In genomic region chr11:101993172-101993571, GRCh38 we compare ENCODE assay signal across 1 cellular context.
TF ChIP-seq lines count a peak whose summit lies in the region.

No MANE protein-coding gene starts in this region.

TF ChIP-seq in HepG2, 621 proteins besides CTCF, POLR2A, EP300 and RAD21 (continued from another document):
- TF ChIP-seq TCF7 (IDR thresholded peaks at IDR 0.05; ENCODE audit: low read depth) (0 out of 2 replicates have a peak, but pooled peaks have one; percentile 39), NFKB2 (CRISPR knock-in tag; IDR thresholded peaks at IDR 0.05; ENCODE audit: borderline replicate concordance) (no peak), ZNF230 (CRISPR knock-in tag; IDR thresholded peaks at IDR 0.05) (no peak), ZNF569 (CRISPR knock-in tag; IDR thresholded peaks at IDR 0.05; ENCODE audit: borderline replicate concordance) (no peak), POGZ (CRISPR knock-in tag; IDR thresholded peaks at IDR 0.05) (peak; percentile 62; the same call in 1 of the 2 replicates), MAFK (conservative IDR thresholded peaks at IDR 0.05 in 1 of 2, IDR thresholded peaks at IDR 0.05 in 1 of 2; ENCODE audit: low read length in 2 of 2) (no peak), HMG20A (CRISPR knock-in tag; IDR thresholded peaks at IDR 0.05; ENCODE audit: borderline replicate concordance) (0 out of 2 replicates have a peak, but pooled peaks have one; percentile 27), ZNF12 (CRISPR knock-in tag; IDR thresholded peaks at IDR 0.05) (no peak), ZNF672 (CRISPR knock-in tag; IDR thresholded peaks at IDR 0.05) (no peak), ZNF232 (CRISPR knock-in tag; IDR thresholded peaks at IDR 0.05; ENCODE audit: borderline replicate concordance) (no peak), PITX1 (CRISPR knock-in tag; IDR thresholded peaks at IDR 0.05) (no peak), ZNF362 (CRISPR knock-in tag; IDR thresholded peaks at IDR 0.05; ENCODE audit: borderline replicate concordance) (no peak), ZNF260 (CRISPR knock-in tag; IDR thresholded peaks at IDR 0.05; ENCODE audit: borderline replicate concordance, low read depth) (peak; percentile 85; the same call in 1 of the 2 replicates), FOXK1 (CRISPR knock-in tag; IDR thresholded peaks at IDR 0.05; ENCODE audit: borderline replicate concordance, low read depth) (no peak), NCOR1 (IDR thresholded peaks at IDR 0.05; ENCODE audit: borderline replicate concordance, low read length) (no peak), ZNF883 (CRISPR knock-in tag; IDR thresholded peaks at IDR 0.05; ENCODE audit: not compliant biosample characterization) (no peak), ZBTB21 (CRISPR knock-in tag; IDR thresholded peaks at IDR 0.05) (no peak), POLR2G (IDR thresholded peaks at IDR 0.05; ENCODE audit: low read depth, low read length) (no peak), E2F2 (CRISPR knock-in tag; IDR thresholded peaks at IDR 0.05; ENCODE audit: borderline replicate concordance) (no peak), ELF3 (CRISPR knock-in tag; IDR thresholded peaks at IDR 0.05) (no peak), ZNF3 (CRISPR knock-in tag; IDR thresholded peaks at IDR 0.05) (no peak), HOXA3 (CRISPR knock-in tag; IDR thresholded peaks at IDR 0.05) (no peak), ZNF563 (CRISPR knock-in tag; IDR thresholded peaks at IDR 0.05) (no peak), NR2C2 (CRISPR knock-in tag; IDR thresholded peaks at IDR 0.05; ENCODE audit: borderline replicate concordance) (no peak), SMC3 (IDR thresholded peaks at IDR 0.05; ENCODE audit: low read length) (no peak), AKAP8 (CRISPR knock-in tag; IDR thresholded peaks at IDR 0.05) (no peak), KAT2B (IDR thresholded peaks at IDR 0.05; ENCODE audit: borderline replicate concordance, low read depth, low read length) (no peak), ZNF878 (CRISPR knock-in tag; IDR thresholded peaks at IDR 0.05) (no peak), ZNF609 (CRISPR knock-in tag; IDR thresholded peaks at IDR 0.05; ENCODE audit: borderline replicate concordance) (no peak), ZMAT5 (CRISPR knock-in tag; IDR thresholded peaks at IDR 0.05; ENCODE audit: borderline replicate concordance, low read depth) (no peak), TOE1 (CRISPR knock-in tag; IDR thresholded peaks at IDR 0.05) (no peak)
- TF ChIP-seq, protein P1, sequence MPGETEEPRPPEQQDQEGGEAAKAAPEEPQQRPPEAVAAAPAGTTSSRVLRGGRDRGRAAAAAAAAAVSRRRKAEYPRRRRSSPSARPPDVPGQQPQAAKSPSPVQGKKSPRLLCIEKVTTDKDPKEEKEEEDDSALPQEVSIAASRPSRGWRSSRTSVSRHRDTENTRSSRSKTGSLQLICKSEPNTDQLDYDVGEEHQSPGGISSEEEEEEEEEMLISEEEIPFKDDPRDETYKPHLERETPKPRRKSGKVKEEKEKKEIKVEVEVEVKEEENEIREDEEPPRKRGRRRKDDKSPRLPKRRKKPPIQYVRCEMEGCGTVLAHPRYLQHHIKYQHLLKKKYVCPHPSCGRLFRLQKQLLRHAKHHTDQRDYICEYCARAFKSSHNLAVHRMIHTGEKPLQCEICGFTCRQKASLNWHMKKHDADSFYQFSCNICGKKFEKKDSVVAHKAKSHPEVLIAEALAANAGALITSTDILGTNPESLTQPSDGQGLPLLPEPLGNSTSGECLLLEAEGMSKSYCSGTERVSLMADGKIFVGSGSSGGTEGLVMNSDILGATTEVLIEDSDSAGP (CRISPR knock-in tag; IDR thresholded peaks at IDR 0.05; ENCODE audit: borderline replicate concordance): no peak
- TF ChIP-seq, protein P2, sequence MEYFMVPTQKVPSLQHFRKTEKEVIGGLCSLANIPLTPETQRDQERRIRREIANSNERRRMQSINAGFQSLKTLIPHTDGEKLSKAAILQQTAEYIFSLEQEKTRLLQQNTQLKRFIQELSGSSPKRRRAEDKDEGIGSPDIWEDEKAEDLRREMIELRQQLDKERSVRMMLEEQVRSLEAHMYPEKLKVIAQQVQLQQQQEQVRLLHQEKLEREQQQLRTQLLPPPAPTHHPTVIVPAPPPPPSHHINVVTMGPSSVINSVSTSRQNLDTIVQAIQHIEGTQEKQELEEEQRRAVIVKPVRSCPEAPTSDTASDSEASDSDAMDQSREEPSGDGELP (IDR thresholded peaks at IDR 0.05; ENCODE audit: borderline replicate concordance, low read depth): no peak
- TF ChIP-seq, protein P3, sequence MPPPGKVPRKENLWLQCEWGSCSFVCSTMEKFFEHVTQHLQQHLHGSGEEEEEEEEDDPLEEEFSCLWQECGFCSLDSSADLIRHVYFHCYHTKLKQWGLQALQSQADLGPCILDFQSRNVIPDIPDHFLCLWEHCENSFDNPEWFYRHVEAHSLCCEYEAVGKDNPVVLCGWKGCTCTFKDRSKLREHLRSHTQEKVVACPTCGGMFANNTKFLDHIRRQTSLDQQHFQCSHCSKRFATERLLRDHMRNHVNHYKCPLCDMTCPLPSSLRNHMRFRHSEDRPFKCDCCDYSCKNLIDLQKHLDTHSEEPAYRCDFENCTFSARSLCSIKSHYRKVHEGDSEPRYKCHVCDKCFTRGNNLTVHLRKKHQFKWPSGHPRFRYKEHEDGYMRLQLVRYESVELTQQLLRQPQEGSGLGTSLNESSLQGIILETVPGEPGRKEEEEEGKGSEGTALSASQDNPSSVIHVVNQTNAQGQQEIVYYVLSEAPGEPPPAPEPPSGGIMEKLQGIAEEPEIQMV (CRISPR knock-in tag; IDR thresholded peaks at IDR 0.05; ENCODE audit: low read depth): no peak
- TF ChIP-seq, protein P4, sequence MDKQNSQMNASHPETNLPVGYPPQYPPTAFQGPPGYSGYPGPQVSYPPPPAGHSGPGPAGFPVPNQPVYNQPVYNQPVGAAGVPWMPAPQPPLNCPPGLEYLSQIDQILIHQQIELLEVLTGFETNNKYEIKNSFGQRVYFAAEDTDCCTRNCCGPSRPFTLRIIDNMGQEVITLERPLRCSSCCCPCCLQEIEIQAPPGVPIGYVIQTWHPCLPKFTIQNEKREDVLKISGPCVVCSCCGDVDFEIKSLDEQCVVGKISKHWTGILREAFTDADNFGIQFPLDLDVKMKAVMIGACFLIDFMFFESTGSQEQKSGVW (CRISPR knock-in tag; IDR thresholded peaks at IDR 0.05; ENCODE audit: borderline replicate concordance): no peak
- TF ChIP-seq, protein P5, sequence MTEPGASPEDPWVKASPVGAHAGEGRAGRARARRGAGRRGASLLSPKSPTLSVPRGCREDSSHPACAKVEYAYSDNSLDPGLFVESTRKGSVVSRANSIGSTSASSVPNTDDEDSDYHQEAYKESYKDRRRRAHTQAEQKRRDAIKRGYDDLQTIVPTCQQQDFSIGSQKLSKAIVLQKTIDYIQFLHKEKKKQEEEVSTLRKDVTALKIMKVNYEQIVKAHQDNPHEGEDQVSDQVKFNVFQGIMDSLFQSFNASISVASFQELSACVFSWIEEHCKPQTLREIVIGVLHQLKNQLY (CRISPR knock-in tag; IDR thresholded peaks at IDR 0.05): no peak
- TF ChIP-seq, protein P6, sequence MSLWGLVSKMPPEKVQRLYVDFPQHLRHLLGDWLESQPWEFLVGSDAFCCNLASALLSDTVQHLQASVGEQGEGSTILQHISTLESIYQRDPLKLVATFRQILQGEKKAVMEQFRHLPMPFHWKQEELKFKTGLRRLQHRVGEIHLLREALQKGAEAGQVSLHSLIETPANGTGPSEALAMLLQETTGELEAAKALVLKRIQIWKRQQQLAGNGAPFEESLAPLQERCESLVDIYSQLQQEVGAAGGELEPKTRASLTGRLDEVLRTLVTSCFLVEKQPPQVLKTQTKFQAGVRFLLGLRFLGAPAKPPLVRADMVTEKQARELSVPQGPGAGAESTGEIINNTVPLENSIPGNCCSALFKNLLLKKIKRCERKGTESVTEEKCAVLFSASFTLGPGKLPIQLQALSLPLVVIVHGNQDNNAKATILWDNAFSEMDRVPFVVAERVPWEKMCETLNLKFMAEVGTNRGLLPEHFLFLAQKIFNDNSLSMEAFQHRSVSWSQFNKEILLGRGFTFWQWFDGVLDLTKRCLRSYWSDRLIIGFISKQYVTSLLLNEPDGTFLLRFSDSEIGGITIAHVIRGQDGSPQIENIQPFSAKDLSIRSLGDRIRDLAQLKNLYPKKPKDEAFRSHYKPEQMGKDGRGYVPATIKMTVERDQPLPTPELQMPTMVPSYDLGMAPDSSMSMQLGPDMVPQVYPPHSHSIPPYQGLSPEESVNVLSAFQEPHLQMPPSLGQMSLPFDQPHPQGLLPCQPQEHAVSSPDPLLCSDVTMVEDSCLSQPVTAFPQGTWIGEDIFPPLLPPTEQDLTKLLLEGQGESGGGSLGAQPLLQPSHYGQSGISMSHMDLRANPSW (CRISPR knock-in tag; IDR thresholded peaks at IDR 0.05; ENCODE audit: borderline replicate concordance): 0 out of 2 replicates have a peak, but pooled peaks have one; percentile 14
- TF ChIP-seq, protein P7, sequence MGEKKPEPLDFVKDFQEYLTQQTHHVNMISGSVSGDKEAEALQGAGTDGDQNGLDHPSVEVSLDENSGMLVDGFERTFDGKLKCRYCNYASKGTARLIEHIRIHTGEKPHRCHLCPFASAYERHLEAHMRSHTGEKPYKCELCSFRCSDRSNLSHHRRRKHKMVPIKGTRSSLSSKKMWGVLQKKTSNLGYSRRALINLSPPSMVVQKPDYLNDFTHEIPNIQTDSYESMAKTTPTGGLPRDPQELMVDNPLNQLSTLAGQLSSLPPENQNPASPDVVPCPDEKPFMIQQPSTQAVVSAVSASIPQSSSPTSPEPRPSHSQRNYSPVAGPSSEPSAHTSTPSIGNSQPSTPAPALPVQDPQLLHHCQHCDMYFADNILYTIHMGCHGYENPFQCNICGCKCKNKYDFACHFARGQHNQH (CRISPR knock-in tag; IDR thresholded peaks at IDR 0.05): no peak
- TF ChIP-seq, protein P8, sequence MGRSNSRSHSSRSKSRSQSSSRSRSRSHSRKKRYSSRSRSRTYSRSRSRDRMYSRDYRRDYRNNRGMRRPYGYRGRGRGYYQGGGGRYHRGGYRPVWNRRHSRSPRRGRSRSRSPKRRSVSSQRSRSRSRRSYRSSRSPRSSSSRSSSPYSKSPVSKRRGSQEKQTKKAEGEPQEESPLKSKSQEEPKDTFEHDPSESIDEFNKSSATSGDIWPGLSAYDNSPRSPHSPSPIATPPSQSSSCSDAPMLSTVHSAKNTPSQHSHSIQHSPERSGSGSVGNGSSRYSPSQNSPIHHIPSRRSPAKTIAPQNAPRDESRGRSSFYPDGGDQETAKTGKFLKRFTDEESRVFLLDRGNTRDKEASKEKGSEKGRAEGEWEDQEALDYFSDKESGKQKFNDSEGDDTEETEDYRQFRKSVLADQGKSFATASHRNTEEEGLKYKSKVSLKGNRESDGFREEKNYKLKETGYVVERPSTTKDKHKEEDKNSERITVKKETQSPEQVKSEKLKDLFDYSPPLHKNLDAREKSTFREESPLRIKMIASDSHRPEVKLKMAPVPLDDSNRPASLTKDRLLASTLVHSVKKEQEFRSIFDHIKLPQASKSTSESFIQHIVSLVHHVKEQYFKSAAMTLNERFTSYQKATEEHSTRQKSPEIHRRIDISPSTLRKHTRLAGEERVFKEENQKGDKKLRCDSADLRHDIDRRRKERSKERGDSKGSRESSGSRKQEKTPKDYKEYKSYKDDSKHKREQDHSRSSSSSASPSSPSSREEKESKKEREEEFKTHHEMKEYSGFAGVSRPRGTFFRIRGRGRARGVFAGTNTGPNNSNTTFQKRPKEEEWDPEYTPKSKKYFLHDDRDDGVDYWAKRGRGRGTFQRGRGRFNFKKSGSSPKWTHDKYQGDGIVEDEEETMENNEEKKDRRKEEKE (IDR thresholded peaks at IDR 0.05): no peak
